ENCODE assay signal across 17 cellular contexts in the genomic region with DNA sequence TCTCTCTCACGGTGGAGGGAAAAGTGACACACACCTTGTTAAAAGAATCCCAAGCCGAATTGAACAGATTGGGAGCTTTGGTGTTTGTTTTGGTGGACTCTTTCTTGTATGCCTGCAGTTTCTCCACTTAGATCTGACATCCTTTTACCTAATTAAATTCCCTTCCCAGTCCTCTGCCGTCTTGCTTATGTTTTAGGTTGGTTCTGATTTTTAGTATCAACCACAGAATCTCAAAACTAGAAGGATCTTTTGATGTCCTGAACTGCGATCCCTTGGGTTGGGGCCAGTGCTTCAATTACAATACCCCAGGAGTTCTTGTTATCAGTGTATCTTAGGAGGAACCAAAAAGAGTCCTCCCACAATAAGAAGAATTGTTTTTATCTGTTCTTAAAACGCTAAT.
"Had no signal": no experiment of that assay in that cellular context is flagged by ENCODE, and none has a peak within 500 bp of the region (broad histone marks: within the 10 kb centered on the region; RNA-seq: fewer than 3 reads in every experiment).

No MANE protein-coding gene starts in this region.

- H3K27me3 Mint-ChIP-seq: naive thymus-derived CD4-positive, alpha-beta T cell had no signal

- H3K9me3 ChIP-seq: esophagus muscularis mucosa, gastrocnemius medialis, heart right ventricle, neutrophil, right atrium auricular region, sigmoid colon, stomach had no signal

- H3K9me3 Mint-ChIP-seq: naive thymus-derived CD4-positive, alpha-beta T cell had no signal

- H3K36me3 ChIP-seq: esophagus muscularis mucosa, gastrocnemius medialis, heart right ventricle, neutrophil, right atrium auricular region, sigmoid colon, stomach had no signal

- H3K4me3 ChIP-seq: esophagus muscularis mucosa, gastrocnemius medialis, heart right ventricle, right atrium auricular region, sigmoid colon, skin epidermis, stomach had no signal

- H3K27me3 ChIP-seq: esophagus muscularis mucosa, gastrocnemius medialis, heart right ventricle, neutrophil, right atrium auricular region, sigmoid colon, stomach had no signal

- H3K27ac Mint-ChIP-seq: naive thymus-derived CD4-positive, alpha-beta T cell had no signal

- DNase-seq: effector memory CD4-positive, alpha-beta T cell; gastrocnemius medialis; heart right ventricle; hypothalamus; kidney glomerular epithelial cell; mesendoderm; naive thymus-derived CD4-positive, alpha-beta T cell; sigmoid colon; stimulated activated CD4-positive, alpha-beta T cell treated with anti-CD3 and anti-CD28 coated beads, Interleukin-12 subunit alpha, Interleukin-12 subunit beta, amount 100 ng/mL, for 4 hours; stimulated activated naive CD4-positive, alpha-beta T cell; stomach; trophoblast cell had no signal

- H3K27ac ChIP-seq: epithelial cell of prostate, esophagus muscularis mucosa, gastrocnemius medialis, heart right ventricle, neutrophil, right atrium auricular region, stomach had no signal

- ATAC-seq: gastrocnemius medialis; heart right ventricle; naive thymus-derived CD4-positive, alpha-beta T cell had no signal
